ENCODE assay signal across 29 cellular contexts in genomic region chr2:28439127-28439526, GRCh38.
"Had no signal": no experiment of that assay in that cellular context is flagged by ENCODE, and none has a peak within 500 bp of the region (broad histone marks: within the 10 kb centered on the region; RNA-seq: fewer than 3 reads in every experiment).

No MANE protein-coding gene starts in this region.

- H3K4me1 Mint-ChIP-seq: naive B cell, neural progenitor cell had no signal

- H3K79me2 ChIP-seq: parathyroid adenoma had no signal

- DNase-seq: colonic mucosa; dermis blood vessel endothelial cell; effector memory CD8-positive, alpha-beta T cell; esophagus squamous epithelium; foreskin melanocyte; glutamatergic neuron; heart right ventricle; hippocampal formation; left cardiac atrium; left lung; mesenchymal stem cell; mucosa of descending colon; naive B cell; spleen; stimulated activated CD4-positive, alpha-beta T cell treated with anti-CD3 and anti-CD28 coated beads, Interleukin-4, amount 100 ng/mL, for 4 hours; stimulated activated naive B cell treated with anti-CD40 and anti-IgM and Interleukin-4, amounts not matched to agents 10 μg/mL and 1 μg/mL and 100 μg/mL, for 72 hours; transverse colon had no signal

- H3K9ac ChIP-seq: neural progenitor cell, parathyroid adenoma had no signal

- H3K9me3 ChIP-seq: colonic mucosa, esophagus squamous epithelium, heart right ventricle, left lung, mucosa of descending colon, prostate gland, right atrium auricular region, sigmoid colon, spleen, thoracic aorta, transverse colon, vagina had no signal

- H3K27ac ChIP-seq: colonic mucosa, heart right ventricle, left lung, neural progenitor cell, parathyroid adenoma, prostate gland, right atrium auricular region, sigmoid colon, spleen, thoracic aorta, transverse colon, vagina had no signal

- H3K27me3 ChIP-seq: colonic mucosa, esophagus squamous epithelium, heart right ventricle, left lung, neural progenitor cell, right atrium auricular region, sigmoid colon, spleen, transverse colon, vagina had no signal

- H3K9me3 Mint-ChIP-seq: effector memory CD8-positive, alpha-beta T cell; natural killer cell treated with Interleukin-12 subunit alpha and Interleukin-12 subunit beta and Interleukin-15 and Interleukin-18, amount 100 ng/mL, for 72 hours; neural progenitor cell had no signal

- H3K4me3 ChIP-seq: colonic mucosa, esophagus squamous epithelium, heart right ventricle, left lung, mucosa of descending colon, neural progenitor cell, prostate gland, right atrium auricular region, sigmoid colon, spleen, thoracic aorta, transverse colon, vagina had no signal

- H3K36me3 ChIP-seq: colonic mucosa, esophagus squamous epithelium, heart right ventricle, left lung, neural progenitor cell, prostate gland, right atrium auricular region, sigmoid colon, spleen, thoracic aorta, transverse colon, vagina had no signal

- H3K4me1 ChIP-seq: left lung, neural progenitor cell, parathyroid adenoma, prostate gland, right atrium auricular region, sigmoid colon had no signal

- H3K36me3 Mint-ChIP-seq: mesothelial cell of epicardium; naive B cell; neural progenitor cell; stimulated activated naive B cell treated with anti-CD40 and anti-IgM and Interleukin-4, amounts not matched to agents 10 μg/mL and 1 μg/mL and 100 μg/mL, for 72 hours had no signal

- FAIRE-seq: endometrium, islet of Langerhans had no signal

- H3K27me3 Mint-ChIP-seq: effector memory CD8-positive, alpha-beta T cell had no signal

- H3K4me3 Mint-ChIP-seq: effector memory CD8-positive, alpha-beta T cell; mesothelial cell of epicardium; naive B cell; natural killer cell treated with Interleukin-12 subunit alpha and Interleukin-12 subunit beta and Interleukin-15 and Interleukin-18, amount 100 ng/mL, for 72 hours; neural progenitor cell; stimulated activated naive B cell treated with anti-CD40 and anti-IgM and Interleukin-4, amounts not matched to agents 10 μg/mL and 1 μg/mL and 100 μg/mL, for 72 hours; stimulated activated naive CD8-positive, alpha-beta T cell treated with anti-CD3 and anti-CD28 coated beads, Interleukin-15, Interleukin-2, amounts not matched to agents 100 ng/mL and 50 ng/mL, for 24 hours had no signal

- H3K4me2 ChIP-seq: neural progenitor cell had no signal

- H2AFZ ChIP-seq: neural progenitor cell, parathyroid adenoma had no signal

- ATAC-seq: effector memory CD8-positive, alpha-beta T cell; left cardiac atrium; left lung; mucosa of descending colon; stimulated activated naive B cell treated with anti-CD40 and anti-IgM and Interleukin-4, amounts not matched to agents 10 μg/mL and 1 μg/mL and 100 μg/mL, for 72 hours had no signal

- H3K27ac Mint-ChIP-seq: effector memory CD8-positive, alpha-beta T cell; mesothelial cell of epicardium; naive B cell; neural progenitor cell; stimulated activated naive CD8-positive, alpha-beta T cell treated with anti-CD3 and anti-CD28 coated beads, Interleukin-15, Interleukin-2, amounts not matched to agents 100 ng/mL and 50 ng/mL, for 24 hours had no signal
